23 cellular contexts compared by ENCODE assay signal in the genomic region with DNA sequence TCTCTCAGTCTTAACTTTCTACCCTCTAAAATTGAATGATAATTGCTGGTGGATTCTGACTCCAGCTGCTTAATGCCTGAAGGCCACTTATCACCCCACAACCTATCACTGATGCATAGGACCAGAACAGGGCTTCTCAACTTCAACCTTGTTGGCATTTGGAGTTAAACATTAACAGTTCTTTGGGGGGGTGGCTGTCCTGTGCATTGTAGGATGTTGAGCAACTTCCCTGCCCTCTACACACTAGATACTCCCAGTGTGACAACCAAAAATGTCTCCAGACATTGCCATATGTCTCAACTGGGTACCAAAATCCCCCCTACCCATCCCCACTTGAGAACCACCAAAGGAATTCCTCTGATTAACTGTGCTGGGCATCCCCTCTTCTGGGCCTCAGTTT.
A peak's percentile ranks its signal among the peaks of the same experiment; 100 is the strongest.
DNase-seq lines count a peak whose midpoint lies in the region; ATAC-seq and TF ChIP-seq lines count a peak whose summit lies in the region.
"Had no signal": no experiment of that assay in that cellular context is flagged by ENCODE, and none has a peak within 500 bp of the region (broad histone marks: within the 10 kb centered on the region; RNA-seq: fewer than 3 reads in every experiment).

No MANE protein-coding gene starts in this region.

- peak overlapping the region; percentile 28 to 92 for H3K27ac ChIP-seq in esophagus (ENCODE audit: low read depth in 2 of 2, low read length in 1 of 2)
- peak overlapping the region in 3 of 4 donors; percentile 69 to 86 (median 74) for H3K27ac ChIP-seq in esophagus squamous epithelium
- H3K27ac ChIP-seq: BLaER1 had no signal

- no peak overlapping the region for H3K4me3 ChIP-seq in esophagus (ENCODE audit: low read depth in 1 of 2, low read length in 2 of 2)
- no peak overlapping the region for H3K4me3 ChIP-seq in esophagus squamous epithelium
- H3K4me3 ChIP-seq: BLaER1, GM12878 had no signal

- H3K27me3 ChIP-seq in esophagus (ENCODE audit: control insufficient read depth in 1 of 2, insufficient read depth in 2 of 2, low read length in 2 of 2): no peaks in the 10 kb centered on the region
- H3K27me3 ChIP-seq in esophagus squamous epithelium: peaks cover 0 to 11% (median 0%) of the 10 kb centered on the region in 4 donors
- H3K27me3 ChIP-seq: BE2C, BLaER1 had no signal

- H3K4me3 Mint-ChIP-seq in type B pancreatic cell: no peak overlapping the region
- H3K4me3 Mint-ChIP-seq: CD14-positive monocyte; CD4-positive, alpha-beta memory T cell; CD4-positive, CD25-positive, alpha-beta regulatory T cell; CD8-positive, alpha-beta memory T cell had no signal

- DNase-seq in esophagus squamous epithelium (lab: John Stamatoyannopoulos, UW): no peak
- no peak for DNase-seq in type B pancreatic cell (ENCODE audit: extremely low spot score, unreplicated experiment)
- DNase-seq in cardiac septum (ENCODE audit: low spot score): no peak
- DNase-seq: 8988T; ACHN; BE2C; C1 segment of cervical spinal cord; CD4-positive, alpha-beta memory T cell; CD4-positive, CD25-positive, alpha-beta regulatory T cell; CD8-positive, alpha-beta memory T cell; COR-L47; DMS 273 treated with DMSO at 0.1 percent for 48 hours; DMS153; DMS53; DMS79; DND-41; EL; GDM1 had no signal

- intact Hi-C loops in esophagus squamous epithelium (cut with DNase I): no loop called here
- intact Hi-C loops in cardiac septum (cut with DNase I): no loop called here

- no peak for TF ChIP-seq POLR2A in esophagus squamous epithelium (IDR thresholded peaks at IDR 0.05)

- H3K9me3 ChIP-seq in esophagus (ENCODE audit: control insufficient read depth in 2 of 2, insufficient read depth in 1 of 2, low read depth in 1 of 2, low read length in 1 of 2) (no peaks in the 10 kb centered on the region), esophagus squamous epithelium (no peaks in the 10 kb centered on the region)
- H3K9me3 ChIP-seq: BE2C had no signal

- H3K36me3 ChIP-seq in esophagus (ENCODE audit: control insufficient read depth in 2 of 2, insufficient read depth in 2 of 2, low read length in 1 of 2): no peaks in the 10 kb centered on the region
- H3K36me3 ChIP-seq in esophagus squamous epithelium: no peaks in the 10 kb centered on the region
- H3K36me3 ChIP-seq: BE2C, BLaER1 had no signal

- no peak for TF ChIP-seq CTCF in esophagus squamous epithelium (IDR thresholded peaks at IDR 0.05)
- no peak for TF ChIP-seq CTCF in type B pancreatic cell (conservative IDR thresholded peaks at IDR 0.05)

- peaks cover 5% of the 10 kb centered on the region for H3K9me3 Mint-ChIP-seq in type B pancreatic cell
- H3K9me3 Mint-ChIP-seq: CD4-positive, alpha-beta memory T cell; CD4-positive, CD25-positive, alpha-beta regulatory T cell; CD8-positive, alpha-beta memory T cell had no signal

- H3K36me3 Mint-ChIP-seq in type B pancreatic cell: no peaks in the 10 kb centered on the region
- H3K36me3 Mint-ChIP-seq: CD14-positive monocyte; CD4-positive, alpha-beta memory T cell; CD4-positive, CD25-positive, alpha-beta regulatory T cell; CD8-positive, alpha-beta memory T cell had no signal

- ATAC-seq in GM21825 (IDR thresholded peaks at IDR 0.05; ENCODE audit: unreplicated experiment): no peak
- ATAC-seq: GM12878 had no signal

- H3K27me3 Mint-ChIP-seq in type B pancreatic cell: no peaks in the 10 kb centered on the region
- H3K27me3 Mint-ChIP-seq: CD4-positive, CD25-positive, alpha-beta regulatory T cell had no signal

- H3K4me1 ChIP-seq in esophagus (ENCODE audit: control insufficient read depth in 2 of 2, insufficient read depth in 2 of 2, low read length in 1 of 2): peaks cover 2 to 19% of the 10 kb centered on the region in 2 donors
- peaks cover 20 to 70% (median 22%) of the 10 kb centered on the region in 3 donors for H3K4me1 ChIP-seq in esophagus squamous epithelium
- H3K4me1 ChIP-seq: BE2C had no signal

- peaks cover 23% of the 10 kb centered on the region for H3K4me1 Mint-ChIP-seq in type B pancreatic cell (ENCODE audit: unreplicated experiment)
- H3K4me1 Mint-ChIP-seq: CD14-positive monocyte; CD4-positive, alpha-beta memory T cell; CD4-positive, CD25-positive, alpha-beta regulatory T cell; CD8-positive, alpha-beta memory T cell had no signal

- H3K27ac Mint-ChIP-seq in type B pancreatic cell: peak overlapping the region; percentile 35
- H3K27ac Mint-ChIP-seq: CD14-positive monocyte; CD4-positive, alpha-beta memory T cell; CD4-positive, CD25-positive, alpha-beta regulatory T cell; CD8-positive, alpha-beta memory T cell had no signal
